Comparison of ENCODE assay signal across 20 cellular contexts in genomic region chr11:134464196-134464595, GRCh38. TPM values are rescaled to one million over a fixed set of nuclear protein-coding genes. Genes with fewer than 3 reads are reported as not detected.
"Had no signal": no experiment of that assay in that cellular context is flagged by ENCODE, and none has a peak within 500 bp of the region (broad histone marks: within the 10 kb centered on the region; RNA-seq: fewer than 3 reads in every experiment).

No MANE protein-coding gene starts in this region.

- H3K4me3 ChIP-seq: esophagus squamous epithelium, gastroesophageal sphincter, pancreas, right lobe of liver, spleen, transverse colon had no signal

- H3K4me1 ChIP-seq: gastroesophageal sphincter, pancreas, spleen had no signal

- ATAC-seq: gastroesophageal sphincter; left colon; naive thymus-derived CD4-positive, alpha-beta T cell; pancreas; right lobe of liver; stimulated activated memory B cell treated with anti-CD40 and anti-IgM and Interleukin-4, amounts not matched to agents 10 μg/mL and 1 μg/mL and 100 μg/mL, for 72 hours had no signal

- H3K36me3 ChIP-seq: esophagus squamous epithelium, gastroesophageal sphincter, pancreas, right lobe of liver, spleen, transverse colon had no signal

- H3K27ac Mint-ChIP-seq: dendritic cell treated with granulocyte-macrophage colony-stimulating factor and Interleukin-4, amounts not matched to agents 40 ng/mL and 50 ng/mL, for 4 days; naive thymus-derived CD4-positive, alpha-beta T cell; progenitor cell of endocrine pancreas; stimulated activated memory B cell treated with anti-CD40 and anti-IgM and Interleukin-4, amounts not matched to agents 10 μg/mL and 1 μg/mL and 100 μg/mL, for 72 hours; stimulated activated naive CD8-positive, alpha-beta T cell treated with anti-CD3 and anti-CD28 coated beads, Interleukin-15, Interleukin-2, amounts not matched to agents 100 ng/mL and 50 ng/mL, for 24 hours had no signal

- DNase-seq: esophagus squamous epithelium; foreskin fibroblast; glutamatergic neuron; left colon; naive thymus-derived CD4-positive, alpha-beta T cell; nucleus accumbens; pancreas; right lobe of liver; spleen; stimulated activated CD4-positive, alpha-beta T cell treated with anti-CD3 and anti-CD28 coated beads, Interleukin-15, amount 100 ng/mL, for 24 hours; stimulated activated CD4-positive, alpha-beta T cell treated with anti-CD3 and anti-CD28 coated beads, Interleukin-1b, Interleukin-23, amount 100 ng/mL, for 48 hours; stimulated activated CD4-positive, alpha-beta T cell treated with anti-CD3 and anti-CD28 coated beads, Interleukin-4, amount 100 ng/mL, for 24 hours; transverse colon had no signal

- H3K9me3 ChIP-seq: esophagus squamous epithelium, gastroesophageal sphincter, pancreas, right lobe of liver, spleen, transverse colon had no signal

- H3K27me3 ChIP-seq: right lobe of liver had no signal

- H3K4me1 Mint-ChIP-seq: naive thymus-derived CD4-positive, alpha-beta T cell; stimulated activated memory B cell treated with anti-CD40 and anti-IgM and Interleukin-4, amounts not matched to agents 10 μg/mL and 1 μg/mL and 100 μg/mL, for 72 hours had no signal

- H3K4me3 Mint-ChIP-seq: dendritic cell treated with granulocyte-macrophage colony-stimulating factor and Interleukin-4, amounts not matched to agents 40 ng/mL and 50 ng/mL, for 4 days; naive thymus-derived CD4-positive, alpha-beta T cell; stimulated activated memory B cell treated with anti-CD40 and anti-IgM and Interleukin-4, amounts not matched to agents 10 μg/mL and 1 μg/mL and 100 μg/mL, for 72 hours; stimulated activated naive CD8-positive, alpha-beta T cell treated with anti-CD3 and anti-CD28 coated beads, Interleukin-15, Interleukin-2, amounts not matched to agents 100 ng/mL and 50 ng/mL, for 24 hours had no signal

- H3K36me3 Mint-ChIP-seq: naive thymus-derived CD4-positive, alpha-beta T cell; stimulated activated memory B cell treated with anti-CD40 and anti-IgM and Interleukin-4, amounts not matched to agents 10 μg/mL and 1 μg/mL and 100 μg/mL, for 72 hours had no signal

- H3K27ac ChIP-seq: esophagus squamous epithelium, gastroesophageal sphincter, pancreas, right lobe of liver, spleen, transverse colon had no signal

- H3K9me3 Mint-ChIP-seq: stimulated activated memory B cell treated with anti-CD40 and anti-IgM and Interleukin-4, amounts not matched to agents 10 μg/mL and 1 μg/mL and 100 μg/mL, for 72 hours; stimulated activated naive CD8-positive, alpha-beta T cell treated with anti-CD3 and anti-CD28 coated beads, Interleukin-15, Interleukin-2, amounts not matched to agents 100 ng/mL and 50 ng/mL, for 24 hours had no signal

RNA-seq across cellular contexts. Expression of gene B3GAT1, which starts 52.2 kb away (rescaled TPM):
- total RNA-seq: epithelial cell of proximal tubule, lung microvascular endothelial cell had no signal
- polyA plus RNA-seq: naive thymus-derived CD4-positive, alpha-beta T cell had no signal
